1 cellular context compared by ENCODE assay signal in genomic region chr4:79182209-79182608, GRCh38.
TF ChIP-seq lines count a peak whose summit lies in the region.

No MANE protein-coding gene starts in this region.

TF ChIP-seq in GM12878, 131 proteins besides CTCF, POLR2A, EP300 and RAD21 (continued from another document):
- TF ChIP-seq YY1 (IDR thresholded peaks at IDR 0.05; ENCODE audit: low read depth, low read length) (no peak), PAX5 (IDR thresholded peaks at IDR 0.05; ENCODE audit: borderline replicate concordance, low read depth, low read length) (no peak), TAF1 (IDR thresholded peaks at IDR 0.05; ENCODE audit: borderline replicate concordance, low read depth, low read length) (no peak)
TF ChIP-seq in GM12878: peak in this region for 4.
